9 cellular contexts compared by ENCODE assay signal in the genomic region with DNA sequence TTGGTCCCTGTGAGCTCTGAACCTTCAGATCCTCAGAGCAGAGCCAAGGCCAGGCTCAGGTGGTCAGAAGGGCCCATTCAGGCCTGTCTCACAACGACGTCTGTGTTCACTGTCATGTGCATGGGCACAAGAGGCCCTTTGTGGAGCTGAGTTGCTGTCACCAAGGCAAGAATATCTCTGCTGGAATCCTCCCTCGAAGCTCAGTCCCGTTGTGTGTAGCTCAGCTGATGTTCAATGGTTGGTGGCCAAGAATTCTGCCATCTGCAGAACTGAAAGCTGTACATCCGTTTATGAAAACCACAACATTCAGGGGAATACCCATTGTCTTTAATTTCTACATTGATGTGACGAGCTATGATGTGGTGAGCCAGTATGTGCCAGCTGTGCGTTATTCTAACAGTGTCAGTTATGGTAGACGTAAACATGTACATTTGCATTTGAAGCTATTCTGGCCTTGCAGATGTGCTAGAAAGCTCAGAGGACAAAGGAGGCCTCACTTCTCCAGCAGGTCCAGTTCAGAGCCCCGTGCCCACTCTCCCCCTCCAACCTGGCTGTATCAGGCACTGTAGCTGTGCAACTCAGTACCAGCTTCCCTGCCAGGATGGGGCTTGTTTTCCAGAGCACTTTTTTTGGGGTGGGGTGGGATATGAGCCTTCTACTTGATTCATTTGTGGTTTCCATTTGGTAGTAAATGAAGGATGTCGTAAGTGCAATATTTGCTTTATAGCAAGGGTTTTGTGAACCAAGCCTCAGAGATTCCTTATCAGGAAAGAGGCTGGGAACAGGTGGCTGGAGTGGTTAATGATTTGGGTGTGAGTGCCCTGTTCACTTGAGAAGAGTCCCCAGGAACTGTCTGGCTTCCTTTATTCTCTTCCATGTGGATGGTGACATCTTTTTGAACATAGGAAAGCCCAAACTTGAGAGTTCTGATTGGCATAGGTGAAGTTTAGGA. TPM values are rescaled to one million over a fixed set of nuclear protein-coding genes. Genes with fewer than 3 reads are reported as not detected.
A peak's percentile ranks its signal among the peaks of the same experiment; 100 is the strongest.
DNase-seq lines count a peak whose midpoint lies in the region; ATAC-seq, FAIRE-seq and TF ChIP-seq lines count a peak whose summit lies in the region.
"Had no signal": no experiment of that assay in that cellular context is flagged by ENCODE, and none has a peak within 500 bp of the region (broad histone marks: within the 10 kb centered on the region; RNA-seq: fewer than 3 reads in every experiment).

No MANE protein-coding gene starts in this region.

- H3K27me3 Mint-ChIP-seq in T-cell, result peaks cover 27 to 29% of the 10 kb centered on the region in 2 donors

- H3K4me3 Mint-ChIP-seq in T-cell, result peak overlapping the region in 2 of 3 donors; percentile 13 to 65

- peaks cover 89% of the 10 kb centered on the region for H3K4me1 ChIP-seq in left ventricle myocardium inferior
- H3K4me1 ChIP-seq in heart left ventricle, result peaks cover 9 to 67% (median 60%) of the 10 kb centered on the region in 12 donors

- DNase-seq in left ventricle myocardium inferior, result no peak
- no peak for DNase-seq in heart left ventricle
- peak in 31 of 34 experiments; percentile 15 to 73 (median 41) for DNase-seq in T-cell
- DNase-seq in inferior parietal cortex (ENCODE audit: extremely low spot score), result peak; percentile 90
- DNase-seq in H54 (ENCODE audit: insufficient read length, low spot score), result no peak
- DNase-seq in DMS53 treated with DMSO at 0.1 percent for 48 hours (lab: John Stamatoyannopoulos, UW; ENCODE audit: unreplicated experiment), result no peak
- no peak for DNase-seq in ecto neural progenitor cell (ENCODE audit: low spot score)

- no peaks in the 10 kb centered on the region for H3K36me3 Mint-ChIP-seq in T-cell

- H3K9me3 ChIP-seq in left ventricle myocardium inferior (replicated peaks) (no peaks in the 10 kb centered on the region), heart left ventricle (no peaks in the 10 kb centered on the region)
- H3K9me3 ChIP-seq: Caco-2 had no signal

- 57 to 65% (median 61%) methylated on average over 9 to 10 of the region's 10 CpGs for WGBS in heart left ventricle, 4 donors

- TF ChIP-seq POLR2A in heart left ventricle (IDR thresholded peaks at IDR 0.05) (no peak), H54 (IDR thresholded peaks at IDR 0.05; ENCODE audit: low read depth, low read length) (no peak)

- intact Hi-C loops in left ventricle myocardium inferior (cut with micrococcal nuclease) (no loop called here), heart left ventricle (cut with DNase I) (no loop called here)

- no peak for TF ChIP-seq CTCF in left ventricle myocardium inferior (IDR thresholded peaks at IDR 0.05; ENCODE audit: borderline replicate concordance)
- no peak for TF ChIP-seq CTCF in heart left ventricle (IDR thresholded peaks at IDR 0.05)

- no peak for FAIRE-seq in H54 (lab: Jason Lieb, UNC)

- peaks cover 25 to 27% (median 27%) of the 10 kb centered on the region in 3 donors for H3K4me1 Mint-ChIP-seq in T-cell

- CTCF ChIA-PET in T-cell (lab: Charles Lee), result interaction anchor here in 1 of 2 donors (0.6 to 0.9 kb wide), 4 partner anchors 14 to 56 kb away, joined by 3 to 4 read pairs (median 4); a partner anchor contains a TSS

- POLR2A ChIA-PET in T-cell (lab: Charles Lee), result interaction anchor here in 1 of 2 donors (0.7 kb wide), 1 partner anchor 30 kb away, joined by 6 read pairs; no protein-coding TSS in a partner anchor

- ATAC-seq in heart left ventricle (no peak), HG03060 (IDR thresholded peaks at IDR 0.05; ENCODE audit: low read depth, unreplicated experiment) (peak; percentile 85), T-cell (replicated peaks in 1 of 4) (peak; percentile 86 to 98 (median 92))

- H3K27ac Mint-ChIP-seq in T-cell, result peak overlapping the region in 1 of 2 donors; percentile 19

- no peaks in the 10 kb centered on the region for H3K27me3 ChIP-seq in left ventricle myocardium inferior (ENCODE audit: low read depth)
- peaks cover 0 to 40% (median 0%) of the 10 kb centered on the region in 9 donors for H3K27me3 ChIP-seq in heart left ventricle

- H3K9me3 Mint-ChIP-seq in T-cell, result no peaks in the 10 kb centered on the region

- H3K36me3 ChIP-seq in left ventricle myocardium inferior, result peaks cover 12% of the 10 kb centered on the region
- peaks cover 0 to 20% (median 5%) of the 10 kb centered on the region in 9 donors for H3K36me3 ChIP-seq in heart left ventricle

- H3K4me3 ChIP-seq in left ventricle myocardium inferior, result no peak overlapping the region
- H3K4me3 ChIP-seq in heart left ventricle, result no peak overlapping the region

- H3K27ac ChIP-seq in left ventricle myocardium inferior (replicated peaks) (peak overlapping the region; percentile 70), heart left ventricle (peak overlapping the region in 4 of 12 donors; percentile 23 to 75 (median 48))

RNA-seq across cellular contexts. Expression of a gene that starts 56.1 kb away (rescaled TPM):
- 8.8 TPM for total RNA-seq in left ventricle myocardium inferior
- 10 to 100 TPM in 5 of 9 donors, 1 to 10 TPM in 4; 5.6 to 27.9 (median 10.8) TPM for total RNA-seq in heart left ventricle
- 10 to 100 TPM in 1 of 2 donors, 1 to 10 TPM in 1; 9.1 to 10.7 TPM for polyA plus RNA-seq in heart left ventricle
- total RNA-seq in T-cell, result 1 to 10 TPM; 1.2 to 2.5 (median 2.1) TPM

Comparison
In these comparisons a context has a peak if more than half of its experiments do, and no peak if none do; other contexts are left out.
1. DNase-seq: peak in T-cell (31 of 34) and inferior parietal cortex (single experiment); none in left ventricle myocardium inferior (single experiment), heart left ventricle (0 of 5), H54 (single experiment), DMS53 treated with DMSO at 0.1 percent for 48 hours (single experiment) and ecto neural progenitor cell (single experiment).
2. ATAC-seq: peak in HG03060 (single experiment) and T-cell (4 of 4); none in heart left ventricle (0 of 4).